Comparison of ENCODE assay signal across 11 cellular contexts in the genomic region with DNA sequence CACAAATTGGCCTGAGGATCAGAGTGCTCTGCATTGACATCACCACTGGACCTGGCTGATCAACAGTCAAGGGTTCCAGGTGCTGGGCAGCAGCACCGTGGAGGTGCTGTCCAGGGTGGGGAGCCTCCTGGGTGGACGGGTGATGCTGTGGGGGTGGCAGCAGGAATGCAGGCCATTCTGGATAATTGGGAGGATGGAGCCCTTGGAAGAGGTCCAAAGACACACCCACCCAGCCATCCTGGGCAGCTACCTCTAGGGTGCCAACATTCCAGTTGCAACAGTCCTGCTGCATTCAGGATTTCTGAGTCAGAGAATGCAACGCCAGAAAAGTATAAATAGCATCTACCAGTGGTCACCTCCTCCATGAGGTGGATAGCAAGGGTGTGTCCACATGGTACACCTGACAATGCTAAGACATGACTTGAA.
DNase-seq lines count a peak whose midpoint lies in the region; ATAC-seq and TF ChIP-seq lines count a peak whose summit lies in the region.
"Had no signal": no experiment of that assay in that cellular context is flagged by ENCODE, and none has a peak within 500 bp of the region (broad histone marks: within the 10 kb centered on the region; RNA-seq: fewer than 3 reads in every experiment).

No MANE protein-coding gene starts in this region.

- H3K4me3 Mint-ChIP-seq in nephron progenitor cell, result no peak overlapping the region
- H3K4me3 Mint-ChIP-seq: neural crest cell had no signal

- peak; percentile 30 for DNase-seq in SIG-M5 treated with dmso at 0.1 percent for 504 hours (lab: John Stamatoyannopoulos, UW; ENCODE audit: unreplicated experiment)
- DNase-seq in SIG-M5 (lab: John Stamatoyannopoulos, UW), result no peak
- peak; percentile 93 for DNase-seq in RWPE2 (ENCODE audit: low spot score)
- DNase-seq in fibroblast of peridontal ligament (ENCODE audit: extremely low read depth), result peak; percentile 11
- DNase-seq in HEK293T (ENCODE audit: extremely low spot score), result no peak
- no peak for DNase-seq in nephron progenitor cell
- DNase-seq: NCI-H69 had no signal

- peaks cover 21% of the 10 kb centered on the region for H3K4me1 ChIP-seq in RWPE2 (ENCODE audit: insufficient read depth, poor library complexity, severe bottlenecking)
- H3K4me1 ChIP-seq in stomach smooth muscle (ENCODE audit: control insufficient read depth, insufficient read depth, low read length), result peaks cover 5% of the 10 kb centered on the region

- ATAC-seq in RWPE2 (ENCODE audit: low read depth), result peak; percentile 95
- no peak for ATAC-seq in HG02610 (IDR thresholded peaks at IDR 0.05; ENCODE audit: unreplicated experiment)

- H3K27me3 ChIP-seq in RWPE2 (ENCODE audit: insufficient read depth, poor library complexity, severe bottlenecking) (no peaks in the 10 kb centered on the region), stomach smooth muscle (ENCODE audit: control insufficient read depth in 1 of 2, insufficient read depth in 2 of 2, low read length in 2 of 2) (peaks cover 0 to 2% of the 10 kb centered on the region in 2 donors)

- TF ChIP-seq CTCF in RWPE2 (IDR thresholded peaks at IDR 0.05; ENCODE audit: poor library complexity, severe bottlenecking) (no peak), nephron progenitor cell (IDR thresholded peaks at IDR 0.05) (no peak)

- peaks cover 22% of the 10 kb centered on the region for H3K4me1 Mint-ChIP-seq in nephron progenitor cell

- H3K9ac ChIP-seq in stomach smooth muscle (ENCODE audit: low read length in 2 of 2), result peak overlapping the region in 1 of 2 donors; percentile 21

- H3K27ac Mint-ChIP-seq in nephron progenitor cell, result no peak overlapping the region

- H3K27ac ChIP-seq in RWPE2 (ENCODE audit: poor library complexity, severe bottlenecking) (peak overlapping the region; percentile 69), stomach smooth muscle (ENCODE audit: low read length) (peak overlapping the region; percentile 41)

- H3K36me3 ChIP-seq in RWPE2 (ENCODE audit: low read depth), result no peaks in the 10 kb centered on the region
- H3K36me3 ChIP-seq in stomach smooth muscle (ENCODE audit: control insufficient read depth in 2 of 2, insufficient read depth in 2 of 2, low read length in 2 of 2), result no peaks in the 10 kb centered on the region
- H3K36me3 ChIP-seq: adrenal gland had no signal

- H3K9me3 ChIP-seq in RWPE2 (ENCODE audit: severe bottlenecking) (no peaks in the 10 kb centered on the region), stomach smooth muscle (ENCODE audit: control insufficient read depth in 2 of 2, low read length in 2 of 2) (no peaks in the 10 kb centered on the region)
- H3K9me3 ChIP-seq: adrenal gland had no signal

- H3K27me3 Mint-ChIP-seq in nephron progenitor cell (ENCODE audit: low read depth, poor library complexity), result peaks cover 20% of the 10 kb centered on the region

- CTCF ChIA-PET in HEK293T (lab: Yijun Ruan, JAX), result no interaction called here

- POLR2A ChIA-PET in HEK293T (lab: Yijun Ruan, JAX), result no interaction called here

- no peaks in the 10 kb centered on the region for H3K9me3 Mint-ChIP-seq in nephron progenitor cell
- H3K9me3 Mint-ChIP-seq: neural crest cell had no signal

- no peak overlapping the region for H3K4me3 ChIP-seq in RWPE2 (ENCODE audit: severe bottlenecking)
- peak overlapping the region in 1 of 2 donors; percentile 49 for H3K4me3 ChIP-seq in stomach smooth muscle (ENCODE audit: low read length in 2 of 2)

- no peaks in the 10 kb centered on the region for H3K36me3 Mint-ChIP-seq in nephron progenitor cell (ENCODE audit: low read depth)

TF ChIP-seq in HEK293T, 16 proteins besides CTCF, POLR2A, EP300 and RAD21:
- no peak for TF ChIP-seq TARDBP (IDR thresholded peaks at IDR 0.05)
- no peak for TF ChIP-seq FOXA1 (IDR thresholded peaks at IDR 0.05)
- TF ChIP-seq LEF1 (IDR thresholded peaks at IDR 0.05; ENCODE audit: borderline replicate concordance), result no peak
- TF ChIP-seq SP1 (IDR thresholded peaks at IDR 0.05), result no peak
- TF ChIP-seq, protein P1, sequence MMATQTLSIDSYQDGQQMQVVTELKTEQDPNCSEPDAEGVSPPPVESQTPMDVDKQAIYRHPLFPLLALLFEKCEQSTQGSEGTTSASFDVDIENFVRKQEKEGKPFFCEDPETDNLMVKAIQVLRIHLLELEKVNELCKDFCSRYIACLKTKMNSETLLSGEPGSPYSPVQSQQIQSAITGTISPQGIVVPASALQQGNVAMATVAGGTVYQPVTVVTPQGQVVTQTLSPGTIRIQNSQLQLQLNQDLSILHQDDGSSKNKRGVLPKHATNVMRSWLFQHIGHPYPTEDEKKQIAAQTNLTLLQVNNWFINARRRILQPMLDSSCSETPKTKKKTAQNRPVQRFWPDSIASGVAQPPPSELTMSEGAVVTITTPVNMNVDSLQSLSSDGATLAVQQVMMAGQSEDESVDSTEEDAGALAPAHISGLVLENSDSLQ (IDR thresholded peaks at IDR 0.05), result no peak
- no peak for TF ChIP-seq NFRKB (IDR thresholded peaks at IDR 0.05)
- TF ChIP-seq BHLHE40 (IDR thresholded peaks at IDR 0.05; ENCODE audit: borderline replicate concordance), result no peak
TF ChIP-seq in HEK293T: peak in this region for 0.

Comparison
In these comparisons a context has a peak if more than half of its experiments do, and no peak if none do; other contexts are left out.
1. DNase-seq: peak in SIG-M5 treated with dmso at 0.1 percent for 504 hours (single experiment), RWPE2 (single experiment) and fibroblast of peridontal ligament (single experiment); none in SIG-M5 (single experiment), HEK293T (single experiment) and nephron progenitor cell (single experiment).